ENCODE assay signal across 23 cellular contexts in genomic region chr11:15547685-15548084, GRCh38.
"Had no signal": no experiment of that assay in that cellular context is flagged by ENCODE, and none has a peak within 500 bp of the region (broad histone marks: within the 10 kb centered on the region; RNA-seq: fewer than 3 reads in every experiment).

No MANE protein-coding gene starts in this region.

- H3K4me3 ChIP-seq: coronary artery, gastrocnemius medialis, heart right ventricle, left ventricle myocardium inferior, lung, stomach, thoracic aorta, transverse colon had no signal

- H3K4me1 Mint-ChIP-seq: naive B cell, nephron progenitor cell had no signal

- H3K27ac ChIP-seq: coronary artery, gastrocnemius medialis, heart right ventricle, left ventricle myocardium inferior, stomach, thoracic aorta, transverse colon had no signal

- H3K9me3 ChIP-seq: gastrocnemius medialis, heart right ventricle, left ventricle myocardium inferior, stomach, thoracic aorta, transverse colon had no signal

- H3K36me3 Mint-ChIP-seq: naive B cell had no signal

- FAIRE-seq: endometrium, kidney, small intestine had no signal

- H3K36me3 ChIP-seq: gastrocnemius medialis, heart right ventricle, left ventricle myocardium inferior, stomach, thoracic aorta, transverse colon had no signal

- H3K9me3 Mint-ChIP-seq: nephron progenitor cell had no signal

- H3K27me3 ChIP-seq: gastrocnemius medialis, heart right ventricle, stomach, transverse colon had no signal

- H3K4me3 Mint-ChIP-seq: naive B cell, nephron progenitor cell had no signal

- H3K27ac Mint-ChIP-seq: naive B cell, nephron progenitor cell, progenitor cell of endocrine pancreas had no signal

- H3K27me3 Mint-ChIP-seq: progenitor cell of endocrine pancreas had no signal

- H3K4me1 ChIP-seq: gastrocnemius medialis, stomach, transverse colon had no signal

- DNase-seq: effector CD8-positive, alpha-beta T cell; gastrocnemius medialis; heart right ventricle; hypothalamus; kidney; left cardiac atrium; left ventricle myocardium inferior; mesenchymal stem cell; naive B cell; nephron progenitor cell; right cardiac atrium; small intestine; stimulated activated CD4-positive, alpha-beta T cell treated with anti-CD3 and anti-CD28 coated beads, Interleukin-12 subunit alpha, Interleukin-12 subunit beta, amount 100 ng/mL, for 4 hours; stimulated activated naive CD4-positive, alpha-beta T cell; stomach; substantia nigra; transverse colon had no signal

- ATAC-seq: esophagus mucosa, gastrocnemius medialis, heart right ventricle, left cardiac atrium, right cardiac atrium had no signal
